In genomic region chr22:19852177-19852781, GRCh38 we compare ENCODE assay signal across 1 cellular context.
A peak's percentile ranks its signal among the peaks of the same experiment; 100 is the strongest.
TF ChIP-seq lines count a peak whose summit lies in the region.

No MANE protein-coding gene starts in this region.

TF ChIP-seq in HepG2, 621 proteins besides CTCF, POLR2A, EP300 and RAD21:
- TF ChIP-seq ZKSCAN5 (CRISPR knock-in tag; IDR thresholded peaks at IDR 0.05): no peak
- peak; percentile 11; the same call in 1 of the 2 replicates for TF ChIP-seq ZNF687 (CRISPR knock-in tag; IDR thresholded peaks at IDR 0.05)
- peak; percentile 4 for TF ChIP-seq AGO2 (optimal IDR thresholded peaks at IDR 0.05; ENCODE audit: low read depth, low read length)
- TF ChIP-seq WIZ (CRISPR knock-in tag; IDR thresholded peaks at IDR 0.05): no peak
- TF ChIP-seq MEIS2 (CRISPR knock-in tag; IDR thresholded peaks at IDR 0.05): no peak
